Comparison of ENCODE assay signal across 26 cellular contexts in the genomic region with DNA sequence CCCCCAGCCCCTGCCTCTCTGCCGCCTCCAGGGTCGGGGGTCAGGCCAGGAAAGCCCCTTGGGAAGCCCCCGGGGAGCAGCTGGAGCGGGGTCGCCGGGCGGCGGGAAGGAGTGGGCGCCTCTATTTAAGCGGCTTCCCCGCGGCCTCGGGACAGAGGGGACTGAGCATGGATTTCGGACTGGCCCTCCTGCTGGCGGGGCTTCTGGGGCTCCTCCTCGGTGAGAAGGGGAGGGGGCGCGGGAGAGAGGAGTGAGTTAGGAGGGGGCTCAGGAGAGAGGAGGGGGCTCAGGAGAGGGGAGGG. TPM values are rescaled to one million over a fixed set of nuclear protein-coding genes. Genes with fewer than 3 reads are reported as not detected.
A peak's percentile ranks its signal among the peaks of the same experiment; 100 is the strongest.
DNase-seq lines count a peak whose midpoint lies in the region; ATAC-seq, FAIRE-seq and TF ChIP-seq lines count a peak whose summit lies in the region.
"Had no signal": no experiment of that assay in that cellular context is flagged by ENCODE, and none has a peak within 500 bp of the region (broad histone marks: within the 10 kb centered on the region; RNA-seq: fewer than 3 reads in every experiment).

A gene (plus strand): TSS at position 154 of the 302 bp plus-strand sequence. CDS start 14 bp downstream, at position 168.

- POLR2A ChIA-PET in HepG2 (lab: Yijun Ruan, JAX) (no interaction called here), H1 (lab: Charles Lee; ENCODE audit: partially characterized antibody) (interaction anchor here (1.5 kb wide), 1 partner anchor 148 kb away, joined by 4 read pairs; no protein-coding TSS in a partner anchor)

- no peak for TF ChIP-seq CTCF in HepG2 (CRISPR knock-in tag; IDR thresholded peaks at IDR 0.05)
- TF ChIP-seq CTCF in right lobe of liver (IDR thresholded peaks at IDR 0.05): no peak
- TF ChIP-seq CTCF in H1 (IDR thresholded peaks at IDR 0.05; ENCODE audit: control extremely low read depth in 1 of 3, insufficient read depth in 1 of 3, low read depth in 1 of 3, low read length in 3 of 3): no peak
- no peak for TF ChIP-seq CTCF in nephron (IDR thresholded peaks at IDR 0.05; ENCODE audit: unreplicated experiment in 3 of 3)

- H3K36me3 Mint-ChIP-seq in nephron (ENCODE audit: low read depth): peaks cover 4% of the 10 kb centered on the region

- no peak within 1 kb of the TSS for H2BK120ac ChIP-seq in H1 (replicated peaks; ENCODE audit: low read depth, low read length)

- intact Hi-C loops in HepG2 (cut with micrococcal nuclease; ENCODE audit: unreplicated experiment) (no loop called here), right lobe of liver (cut with DNase I) (no loop called here)

- H3K23ac ChIP-seq in H1 (ENCODE audit: insufficient read length): no peak within 1 kb of the TSS

- peaks cover 4% of the 10 kb centered on the region for H3K4me1 Mint-ChIP-seq in nephron
- peaks cover 25% of the 10 kb centered on the region for H3K4me1 Mint-ChIP-seq in stimulated activated naive CD8-positive, alpha-beta T cell treated with anti-CD3 and anti-CD28 coated beads, Interleukin-15, amount 100 ng/mL, for 72 hours

- CTCF ChIA-PET in HepG2 (lab: Yijun Ruan, JAX; ENCODE audit: low intra/inter-chr PET ratio, low total read pairs): interaction anchor here (0.8 to 1.5 kb wide), 3 partner anchors 10 to 14 kb away, joined by 3 to 5 read pairs (median 5); a partner anchor contains a TSS
- CTCF ChIA-PET in H1 (lab: Charles Lee; ENCODE audit: partially characterized antibody): interaction anchor here (1.2 to 1.9 kb wide), 7 partner anchors 8 to 148 kb away, joined by 4 to 13 read pairs (median 6); no protein-coding TSS in a partner anchor

- no TSS peak for BruUV-seq in HepG2 (replicated peaks; lab: Mats Ljungman, UMichigan)

- peak within 1 kb of the TSS; percentile 81; the same call in 1 of the 2 replicates for H2BK15ac ChIP-seq in H1 (ENCODE audit: low read length)

- H4K91ac ChIP-seq in H1 (replicated peaks; ENCODE audit: insufficient read length, low read length): no peak within 1 kb of the TSS

- peak within 1 kb of the TSS; percentile 14; the same call in 1 of the 2 replicates for H4K8ac ChIP-seq in H1 (ENCODE audit: extremely low read depth, insufficient read depth, low read length)

- no peak within 1 kb of the TSS for H3K14ac ChIP-seq in H1 (ENCODE audit: insufficient read length)

- H3K4ac ChIP-seq in H1 (replicated peaks; ENCODE audit: insufficient read length, low read depth, low read length): no peak within 1 kb of the TSS

- in situ Hi-C loops in HepG2 (cut with HindIII; ENCODE audit: extremely low pct_ligation_motif_present, low pct_unique_long_range_greater_than_20kb): no loop called here

- H4K20me1 ChIP-seq in HepG2 (ENCODE audit: insufficient read depth, low read length) (no peaks in the 10 kb centered on the region), H1 (replicated peaks in 1 of 2; ENCODE audit: control insufficient read depth in 1 of 2, insufficient read depth in 2 of 2, low read length in 2 of 2) (peaks cover 0 to 8% of the 10 kb centered on the region in 2 experiments)

- H4K5ac ChIP-seq in H1 (ENCODE audit: insufficient read length, low read depth, low read length): peak within 1 kb of the TSS; percentile 39

- H3K27ac ChIP-seq in HepG2 (ENCODE audit: extremely low read length, insufficient read depth, low read length) (no peak within 1 kb of the TSS), right lobe of liver (no peak within 1 kb of the TSS), H1 (ENCODE audit: low read depth, low read length) (no peak within 1 kb of the TSS)
- H3K27ac ChIP-seq: cardiac muscle cell, left ventricle myocardium inferior, SJSA1, upper lobe of right lung, VCaP had no signal

- no peak for DNase-seq in HepG2 (ENCODE audit: low spot score)
- DNase-seq in right lobe of liver: no peak
- DNase-seq in H1 (ENCODE audit: low read depth in 1 of 2, low spot score in 2 of 2): peak in 1 of 2 experiments; percentile 75
- DNase-seq in GDM1 (lab: John Stamatoyannopoulos, UW): no peak
- no peak for DNase-seq in activated T-cell treated with anti-CD3 and anti-CD28 coated beads, Interleukin-2, amount 50 U/mL, for 1 hour
- DNase-seq in HuH-7 (ENCODE audit: low spot score): no peak
- no peak for DNase-seq in stimulated activated naive CD8-positive, alpha-beta T cell treated with anti-CD3 and anti-CD28 coated beads, Interleukin-15, amount 100 ng/mL, for 72 hours
- DNase-seq: activated gamma-delta T cell, amniotic stem cell, GOT3, left ventricle myocardium inferior, midbrain, NCI-H1105 treated with DMSO at 0.1 percent for 48 hours, NCI-H2107, NCI-H510A, small intestine had no signal

- TF ChIP-seq RAD21 in HepG2 (CRISPR knock-in tag; IDR thresholded peaks at IDR 0.05) (no peak), H1 (IDR thresholded peaks at IDR 0.05 in 1 of 2, conservative IDR thresholded peaks at IDR 0.05 in 1 of 2; ENCODE audit: low read depth in 2 of 2, low read length in 2 of 2) (no peak)

- H3K4me3 ChIP-seq in HepG2 (replicated peaks in 1 of 3; ENCODE audit: insufficient read depth in 1 of 3, low read depth in 2 of 3, low read length in 3 of 3) (peak within 1 kb of the TSS in 2 of 3 experiments; percentile 55 to 78; a peak in 3 of 6 replicates), right lobe of liver (no peak within 1 kb of the TSS), H1 (ENCODE audit: extremely low read depth in 1 of 4, insufficient read depth in 2 of 4, low read depth in 3 of 4, low read length in 4 of 4) (peak within 1 kb of the TSS; percentile 31 to 74 (median 48))
- H3K4me3 ChIP-seq: GM12878, SJSA1, upper lobe of right lung had no signal

- peak within 1 kb of the TSS; percentile 87 for H3K18ac ChIP-seq in H1 (ENCODE audit: extremely low read depth, low read length)

- no peak within 1 kb of the TSS for H2AFZ ChIP-seq in HepG2 (ENCODE audit: low read length)
- no peak within 1 kb of the TSS for H2AFZ ChIP-seq in H1 (ENCODE audit: low read length)

- TF ChIP-seq POLR2A in HepG2 (IDR thresholded peaks at IDR 0.05; ENCODE audit: insufficient read depth in 1 of 2, low read depth in 2 of 2, low read length in 2 of 2): no peak
- TF ChIP-seq POLR2A in right lobe of liver (IDR thresholded peaks at IDR 0.05): no peak
- no peak for TF ChIP-seq POLR2A in H1 (IDR thresholded peaks at IDR 0.05; ENCODE audit: control extremely low read depth in 1 of 2, low read depth in 2 of 2, low read length in 2 of 2)

- H3K27ac Mint-ChIP-seq in nephron: peak within 1 kb of the TSS in 1 of 3 experiments; percentile 48
- H3K27ac Mint-ChIP-seq in stimulated activated naive CD8-positive, alpha-beta T cell treated with anti-CD3 and anti-CD28 coated beads, Interleukin-15, amount 100 ng/mL, for 72 hours: no peak within 1 kb of the TSS
- H3K27ac Mint-ChIP-seq: natural killer cell treated with Interleukin-12 subunit alpha and Interleukin-12 subunit beta and Interleukin-15 and Interleukin-18, amount 100 ng/mL, for 72 hours had no signal

- H3K4me3 Mint-ChIP-seq in nephron: peak within 1 kb of the TSS; percentile 49 to 67 (median 63)
- peak within 1 kb of the TSS in 1 of 2 donors; percentile 45 for H3K4me3 Mint-ChIP-seq in stimulated activated naive CD8-positive, alpha-beta T cell treated with anti-CD3 and anti-CD28 coated beads, Interleukin-15, amount 100 ng/mL, for 72 hours
- H3K4me3 Mint-ChIP-seq: natural killer cell treated with Interleukin-12 subunit alpha and Interleukin-12 subunit beta and Interleukin-15 and Interleukin-18, amount 100 ng/mL, for 72 hours had no signal

- H3K9me3 ChIP-seq in HepG2 (ENCODE audit: low read length): no peaks in the 10 kb centered on the region
- H3K9me3 ChIP-seq in right lobe of liver: no peaks in the 10 kb centered on the region
- H3K9me3 ChIP-seq in H1 (ENCODE audit: insufficient read depth in 2 of 2, low read depth in 1 of 2, low read length in 1 of 2): peaks cover 0 to 2% of the 10 kb centered on the region in 2 experiments; a peak in 1 of 4 replicates
- H3K9me3 ChIP-seq: left ventricle myocardium inferior, SJSA1, upper lobe of right lung had no signal

- H3K23me2 ChIP-seq in H1 (ENCODE audit: low read depth, low read length): peaks cover 10% of the 10 kb centered on the region; the same call in 1 of the 2 replicates

- no peak within 1 kb of the TSS for H2BK20ac ChIP-seq in H1 (ENCODE audit: low read length)

- H3K27me3 Mint-ChIP-seq in nephron (ENCODE audit: low read depth): peaks cover 41% of the 10 kb centered on the region
- H3K27me3 Mint-ChIP-seq in stimulated activated naive CD8-positive, alpha-beta T cell treated with anti-CD3 and anti-CD28 coated beads, Interleukin-15, amount 100 ng/mL, for 72 hours: peaks cover 42% of the 10 kb centered on the region

- FAIRE-seq in HepG2 (lab: Jason Lieb, UNC): no peak
- FAIRE-seq in H1 (lab: Jason Lieb, UNC): no peak
- FAIRE-seq: frontal cortex, GM12878, RCC 7860, small intestine had no signal

- 63% methylated on average over 16 of the region's 18 CpGs for WGBS in HepG2 (ENCODE audit: low lambda C conversion rate)
- WGBS in right lobe of liver (ENCODE audit: insufficient coverage, low coverage, low lambda C conversion rate, missing lambda C conversion rate): 9% methylated on average over 16 of the region's 18 CpGs
- 0% methylated on average over 1 of the region's 18 CpGs; no CpG with 5 or more reads in 1 of the 2 experiments for WGBS in H1 (ENCODE audit: extremely low coverage in 1 of 2, insufficient coverage in 1 of 2, insufficient read length in 1 of 2, insufficient replicate concordance in 2 of 2, low coverage in 1 of 2, low lambda C conversion rate in 2 of 2, missing lambda C conversion rate in 1 of 2), 2 experiments

- no peak within 1 kb of the TSS for H2BK12ac ChIP-seq in H1 (ENCODE audit: low read depth, low read length)

- H2BK5ac ChIP-seq in H1 (ENCODE audit: low read depth, low read length): peak within 1 kb of the TSS; percentile 66; the same call in 1 of the 2 replicates

- H3K4me2 ChIP-seq in HepG2 (ENCODE audit: low read depth, low read length) (peak within 1 kb of the TSS; percentile 55; the same call in 1 of the 2 replicates), H1 (ENCODE audit: insufficient read depth in 1 of 2, low read depth in 2 of 2, low read length in 2 of 2) (peak within 1 kb of the TSS; percentile 80 to 98)

- no peaks in the 10 kb centered on the region for H3K79me1 ChIP-seq in H1 (ENCODE audit: low read depth, low read length)

- peaks cover 44% of the 10 kb centered on the region for H3K4me1 ChIP-seq in HepG2 (ENCODE audit: insufficient read depth, low read length)
- H3K4me1 ChIP-seq in right lobe of liver: no peaks in the 10 kb centered on the region
- peaks cover 0 to 13% (median 8%) of the 10 kb centered on the region in 4 experiments; a peak in 5 of 7 replicates for H3K4me1 ChIP-seq in H1 (replicated peaks in 1 of 4; ENCODE audit: control insufficient read depth in 3 of 4, insufficient read depth in 4 of 4, low read length in 3 of 4)
- H3K4me1 ChIP-seq: SJSA1, upper lobe of right lung had no signal

- 0 out of 2 replicates have a peak within 1 kb of the TSS, but pooled peaks have one; percentile 33 for H2AK5ac ChIP-seq in H1 (ENCODE audit: low read depth, low read length)

- H3K9me3 Mint-ChIP-seq in nephron: no peaks in the 10 kb centered on the region
- H3K9me3 Mint-ChIP-seq in stimulated activated naive CD8-positive, alpha-beta T cell treated with anti-CD3 and anti-CD28 coated beads, Interleukin-15, amount 100 ng/mL, for 72 hours: no peaks in the 10 kb centered on the region
- H3K9me3 Mint-ChIP-seq: natural killer cell treated with Interleukin-12 subunit alpha and Interleukin-12 subunit beta and Interleukin-15 and Interleukin-18, amount 100 ng/mL, for 72 hours had no signal

- H3K79me2 ChIP-seq in HepG2 (ENCODE audit: insufficient read depth, low read length) (no peaks in the 10 kb centered on the region), H1 (ENCODE audit: control insufficient read depth in 1 of 2, insufficient read depth in 2 of 2, low read length in 2 of 2) (no peaks in the 10 kb centered on the region)

- ATAC-seq in HepG2 (no peak), right lobe of liver (no peak)
- ATAC-seq in stimulated activated naive CD8-positive, alpha-beta T cell treated with anti-CD3 and anti-CD28 coated beads, Interleukin-15, amount 100 ng/mL, for 72 hours: no peak

- no peak for TF ChIP-seq EP300 in HepG2 (IDR thresholded peaks at IDR 0.05; ENCODE audit: low read depth in 2 of 2, low read length in 2 of 2)
- no peak for TF ChIP-seq EP300 in HepG2 (CRISPR knock-in tag; IDR thresholded peaks at IDR 0.05; ENCODE audit: borderline replicate concordance)
- no peak for TF ChIP-seq EP300 in H1 (IDR thresholded peaks at IDR 0.05; ENCODE audit: borderline replicate concordance in 1 of 2, low read depth in 2 of 2, low read length in 2 of 2)

- peaks cover 0 to 4% of the 10 kb centered on the region in 2 experiments; a peak in 2 of 5 replicates for H3K27me3 ChIP-seq in HepG2 (ENCODE audit: control insufficient read depth in 1 of 2, insufficient read depth in 2 of 2, low read length in 2 of 2)
- no peaks in the 10 kb centered on the region for H3K27me3 ChIP-seq in right lobe of liver
- peaks cover 19 to 26% (median 22%) of the 10 kb centered on the region in 4 experiments for H3K27me3 ChIP-seq in H1 (replicated peaks in 1 of 4; ENCODE audit: control insufficient read depth in 3 of 4, extremely low read depth in 1 of 4, insufficient read depth in 3 of 4, low read length in 3 of 4)

- H3K9ac ChIP-seq in HepG2 (ENCODE audit: insufficient read depth, low read depth, low read length) (no peak within 1 kb of the TSS), H1 (replicated peaks in 1 of 4; ENCODE audit: extremely low read depth in 1 of 4, low read depth in 3 of 4, low read length in 3 of 4) (no peak within 1 kb of the TSS)

- H3K36me3 ChIP-seq in HepG2 (replicated peaks in 1 of 2; ENCODE audit: control insufficient read depth in 1 of 2, insufficient read depth in 2 of 2, low read length in 2 of 2) (no peaks in the 10 kb centered on the region), right lobe of liver (no peaks in the 10 kb centered on the region), H1 (ENCODE audit: control insufficient read depth in 2 of 4, insufficient read depth in 4 of 4, low read length in 3 of 4) (peaks cover 0 to 3% (median 0%) of the 10 kb centered on the region in 4 experiments; a peak in 1 of 8 replicates)
- H3K36me3 ChIP-seq: cardiac muscle cell, left ventricle myocardium inferior, SJSA1, upper lobe of right lung had no signal

- no peak within 1 kb of the TSS for H3K56ac ChIP-seq in H1 (replicated peaks; ENCODE audit: insufficient read length, low read depth, low read length)

RNA-seq across cellular contexts. Expression of the gene that starts here (rescaled TPM):
- total RNA-seq in HepG2 (2016; rRNA removed; fragmentation: Illumina TruSeq; extraction: Trizol) (0.21 and 0.33 TPM in 2 replicates), right lobe of liver (under 1 TPM; 0.11 to 0.69 (median 0.31) TPM)
- 0.30 and 0.44 TPM in 2 replicates for total RNA-seq in HepG2 (2016; cell fraction: cytosol; rRNA removed; fragmentation: Illumina TruSeq; extraction: Trizol; ENCODE audit: low read depth)
- 0.30 TPM in 1 of 2 replicates, not detected in the other for total RNA-seq in HepG2 (2016; cell fraction: insoluble cytoplasmic fraction; rRNA removed; fragmentation: Illumina TruSeq; extraction: Trizol)
- 0.37 and 0.45 TPM in 2 replicates for total RNA-seq in HepG2 (2016; cell fraction: membrane; rRNA removed; fragmentation: Illumina TruSeq; extraction: Trizol)
- total RNA-seq in HepG2 (2016; cell fraction: nucleus; rRNA removed; fragmentation: Illumina TruSeq; extraction: Trizol): 0.22 TPM in 1 of 2 replicates, not detected in the other
- polyA plus RNA-seq in HepG2 (2011; rRNA removed) (0.29 and 0.39 TPM in 2 replicates), H1 (2011; rRNA removed) (2.3 and 5.3 TPM in 2 replicates)
- 0.42 and 0.60 TPM in 2 replicates for polyA plus RNA-seq in HepG2 (2011; cell fraction: cytosol; rRNA removed)
- 1.9 and 2.3 TPM in 2 replicates for polyA plus RNA-seq in HepG2 (2011; cell fraction: nucleus; rRNA removed)
- polyA plus RNA-seq in HepG2 (2012): 1.7 and 2.3 TPM in 2 replicates
- 0.62 and 0.89 TPM in 2 replicates for polyA plus RNA-seq in HepG2 (2016; cell fraction: cytosol; fragmentation: Illumina TruSeq; extraction: Trizol; ENCODE audit: low read depth)
- 0.33 and 0.51 TPM in 2 replicates for polyA plus RNA-seq in HepG2 (2016; cell fraction: insoluble cytoplasmic fraction; fragmentation: Illumina TruSeq; extraction: Trizol; ENCODE audit: low read depth)
- polyA plus RNA-seq in HepG2 (2016; cell fraction: membrane; fragmentation: Illumina TruSeq; extraction: Trizol; ENCODE audit: low read depth): 0.74 and 0.99 TPM in 2 replicates
- polyA plus RNA-seq in HepG2 (2016; cell fraction: nucleus; fragmentation: Illumina TruSeq; extraction: Trizol; ENCODE audit: insufficient read depth, low read depth): 0.89 and 1.4 TPM in 2 replicates
- 1.1 TPM in 1 of 2 replicates, not detected in the other for polyA minus RNA-seq in HepG2 (2011; rRNA and poly(A)+ RNA removed; ENCODE audit: low replicate concordance)
- 0.62 and 0.89 TPM in 2 replicates for polyA minus RNA-seq in HepG2 (2011; cell fraction: cytosol; rRNA and poly(A)+ RNA removed)
- 0.26 and 0.75 TPM in 2 replicates for polyA minus RNA-seq in HepG2 (2011; cell fraction: nucleus; rRNA and poly(A)+ RNA removed)
- 3.0 and 3.1 TPM in 2 replicates for total RNA-seq in H1 (2021; fragmentation: NEBNext Ultra II Directional; extraction: Animal tissue kit (Norgen Biotek cat#: 25700))
- polyA plus RNA-seq in H1 (2011; cell fraction: cytosol; rRNA removed): 2.9 TPM
- polyA plus RNA-seq in H1 (2011; cell fraction: nucleus; rRNA removed): 6.2 TPM
- polyA plus RNA-seq in H1 (2012, experiment 1 of 2): 1.3 to 3.4 TPM (median 2.3 TPM) in 4 replicates
- polyA plus RNA-seq in H1 (2012, experiment 2 of 2): 1.0 TPM
- 2.6 TPM for polyA plus RNA-seq in H1 (2013, experiment 1 of 2)
- 2.6 TPM for polyA plus RNA-seq in H1 (2013, experiment 2 of 2)
- polyA minus RNA-seq in H1 (2011; rRNA and poly(A)+ RNA removed): 0.44 and 0.57 TPM in 2 replicates
- 3.5 TPM for polyA minus RNA-seq in H1 (2011; cell fraction: cytosol; rRNA and poly(A)+ RNA removed)
- polyA minus RNA-seq in H1 (2011; cell fraction: nucleus; rRNA and poly(A)+ RNA removed): 1.9 TPM
- total RNA-seq: HT1080, SJSA1 had no signal

Comparison
In these comparisons a context has a peak if more than half of its experiments do, and no peak if none do; other contexts are left out.
1. H3K4me3 ChIP-seq: peak in HepG2 (2 of 3) and H1 (4 of 4); none in right lobe of liver (0 of 3).